In genomic region chr1:86502721-86503430, GRCh38 we compare ENCODE assay signal across 8 cellular contexts. TPM values are rescaled to one million over a fixed set of nuclear protein-coding genes. Genes with fewer than 3 reads are reported as not detected.
DNase-seq lines count a peak whose midpoint lies in the region; ATAC-seq, FAIRE-seq and TF ChIP-seq lines count a peak whose summit lies in the region.

No MANE protein-coding gene starts in this region.

- ATAC-seq in GM18867 (IDR thresholded peaks at IDR 0.05; ENCODE audit: unreplicated experiment), result peak; percentile 28
- no peak for ATAC-seq in HG03108 (IDR thresholded peaks at IDR 0.05; ENCODE audit: unreplicated experiment)

- peak; percentile 88 for FAIRE-seq in keratinocyte (lab: Jason Lieb, UNC)

- H3K9ac ChIP-seq in keratinocyte (ENCODE audit: control insufficient read depth, extremely low read depth, insufficient read depth, low read length), result no peak overlapping the region

- peak overlapping the region; percentile 73 for H3K4me2 ChIP-seq in keratinocyte (ENCODE audit: control insufficient read depth, extremely low read depth, insufficient read depth, low read depth, low read length)

- peak overlapping the region; percentile 42 for H3K4me3 ChIP-seq in Jurkat, Clone E6-1 (ENCODE audit: low read length)
- H3K4me3 ChIP-seq in ascending aorta, result peak overlapping the region; percentile 21 to 31
- peak overlapping the region in 2 of 3 experiments; percentile 23 to 36 for H3K4me3 ChIP-seq in keratinocyte (ENCODE audit: control insufficient read depth in 2 of 3, extremely low read depth in 1 of 3, insufficient read depth in 2 of 3, low read depth in 1 of 3, low read length in 3 of 3)
- peak overlapping the region; percentile 18 for H3K4me3 ChIP-seq in thymus (ENCODE audit: low read length)

- TF ChIP-seq CTCF in ascending aorta (IDR thresholded peaks at IDR 0.05), result no peak
- TF ChIP-seq CTCF in keratinocyte (optimal IDR thresholded peaks at IDR 0.05 in 1 of 3, IDR thresholded peaks at IDR 0.05 in 1 of 3, conservative IDR thresholded peaks at IDR 0.05 in 1 of 3; ENCODE audit: extremely low read depth in 1 of 3, insufficient read depth in 2 of 3, low read length in 3 of 3), result peak; percentile 35 to 57 (median 48)

- H3K27me3 ChIP-seq in ascending aorta (no peaks in the 10 kb centered on the region), keratinocyte (ENCODE audit: control insufficient read depth, extremely low read depth, insufficient read depth, low read length) (no peaks in the 10 kb centered on the region), thymus (ENCODE audit: control insufficient read depth, insufficient read depth) (no peaks in the 10 kb centered on the region)

- intact Hi-C loops in ascending aorta (cut with DNase I), result loop anchor here (2.0 kb wide), 1 partner anchor 122 kb away; no protein-coding TSS in a partner anchor

- peak overlapping the region; percentile 92 for H2AFZ ChIP-seq in keratinocyte (ENCODE audit: control insufficient read depth, low read length)

- WGBS in thymus, result 34% methylated on average over 19 of the region's 19 CpGs

- H3K36me3 ChIP-seq in ascending aorta (no peaks in the 10 kb centered on the region), keratinocyte (ENCODE audit: control insufficient read depth in 2 of 2, extremely low read depth in 1 of 2, insufficient read depth in 2 of 2, low read length in 2 of 2) (no peaks in the 10 kb centered on the region), thymus (ENCODE audit: control insufficient read depth, insufficient read depth) (no peaks in the 10 kb centered on the region)

- H3K27ac ChIP-seq in ascending aorta, result no peak overlapping the region
- H3K27ac ChIP-seq in keratinocyte (ENCODE audit: control insufficient read depth, insufficient read depth, low read length), result no peak overlapping the region
- no peak overlapping the region for H3K27ac ChIP-seq in thymus (ENCODE audit: low read depth)

- H3K79me2 ChIP-seq in keratinocyte (ENCODE audit: control insufficient read depth, insufficient read depth, low read length), result no peaks in the 10 kb centered on the region

- H3K9me1 ChIP-seq in keratinocyte (ENCODE audit: control insufficient read depth, extremely low read depth, insufficient read depth, low read length), result no peaks in the 10 kb centered on the region

- dilution Hi-C loops in keratinocyte (cut with MboI; ENCODE audit: extremely low pct_ligation_motif_present, low sequenced_read_pairs), result loop anchor here (25.0 kb wide), 1 partner anchor 184 kb away; no protein-coding TSS in a partner anchor

- no peaks in the 10 kb centered on the region for H3K4me1 ChIP-seq in ascending aorta
- peaks cover 26% of the 10 kb centered on the region for H3K4me1 ChIP-seq in keratinocyte (ENCODE audit: control insufficient read depth, extremely low read depth, insufficient read depth, low read length)
- peaks cover 7% of the 10 kb centered on the region for H3K4me1 ChIP-seq in thymus (ENCODE audit: control insufficient read depth, insufficient read depth, low read length)

- no peaks in the 10 kb centered on the region for H4K20me1 ChIP-seq in keratinocyte (ENCODE audit: control insufficient read depth, extremely low read depth, insufficient read depth, low read length)

- DNase-seq in Jurkat, Clone E6-1 (ENCODE audit: low read depth, low spot score), result no peak
- DNase-seq in ascending aorta (ENCODE audit: low spot score in 2 of 2) (no peak), keratinocyte (ENCODE audit: low read depth, low spot score) (peak; percentile 42), mesenteric fat pad (ENCODE audit: low spot score) (no peak), cerebellum (ENCODE audit: low spot score) (no peak)

- no peaks in the 10 kb centered on the region for H3K9me3 ChIP-seq in ascending aorta
- no peaks in the 10 kb centered on the region for H3K9me3 ChIP-seq in keratinocyte (ENCODE audit: control insufficient read depth, low read depth, low read length)
- H3K9me3 ChIP-seq in thymus (ENCODE audit: control insufficient read depth), result no peaks in the 10 kb centered on the region

RNA-seq across cellular contexts. Expression of gene CLCA1, which starts 34.1 kb away (rescaled TPM):
- polyA plus RNA-seq in Jurkat, Clone E6-1 (2012; ENCODE audit: insufficient read depth, insufficient read length), result not detected
- total RNA-seq in ascending aorta (not detected), mesenteric fat pad (0.29 TPM), cerebellum (0.54 TPM)
- polyA plus RNA-seq in keratinocyte (0.04 to 0.05 TPM in 2 of 3 replicates, not detected in the other), thymus (0.07 TPM)
- 0.30 TPM for polyA plus RNA-seq in keratinocyte (2011; ENCODE audit: low read depth)
- not detected in 2 replicates for polyA plus RNA-seq in keratinocyte (2011; cell fraction: cytosol; rRNA removed)
- 0.09 TPM in 1 of 2 replicates, not detected in the other for polyA plus RNA-seq in keratinocyte (2011; cell fraction: nucleus; rRNA removed)
- 0.38 TPM in 1 of 2 replicates, not detected in the other for polyA plus RNA-seq in keratinocyte (2012; ENCODE audit: low replicate concordance)
- polyA minus RNA-seq in keratinocyte, result 0.13 TPM in 1 of 3 replicates, not detected in the others
- not detected for polyA minus RNA-seq in keratinocyte (2011; cell fraction: cytosol; rRNA and poly(A)+ RNA removed)
- 0.16 TPM in 1 of 2 replicates, not detected in the other for polyA minus RNA-seq in keratinocyte (2011; cell fraction: nucleus; rRNA and poly(A)+ RNA removed)

RNA-seq across cellular contexts. Expression of gene CLCA4, which starts 44.0 kb away (rescaled TPM):
- not detected for polyA plus RNA-seq in Jurkat, Clone E6-1 (2012; ENCODE audit: insufficient read depth, insufficient read length)
- total RNA-seq in ascending aorta, result not detected
- polyA plus RNA-seq in keratinocyte, result 0.59 to 6.1 TPM (median 1.5 TPM) in 3 replicates
- 0.07 TPM for polyA plus RNA-seq in keratinocyte (2011; ENCODE audit: low read depth)
- 0.39 and 0.96 TPM in 2 replicates for polyA plus RNA-seq in keratinocyte (2011; cell fraction: cytosol; rRNA removed)
- 4.7 and 7.4 TPM in 2 replicates for polyA plus RNA-seq in keratinocyte (2011; cell fraction: nucleus; rRNA removed)
- 0.45 and 0.48 TPM in 2 replicates for polyA plus RNA-seq in keratinocyte (2012; ENCODE audit: low replicate concordance)
- polyA minus RNA-seq in keratinocyte, result 0.67 to 2.9 TPM (median 2.1 TPM) in 3 replicates
- 0.77 TPM for polyA minus RNA-seq in keratinocyte (2011; cell fraction: cytosol; rRNA and poly(A)+ RNA removed)
- polyA minus RNA-seq in keratinocyte (2011; cell fraction: nucleus; rRNA and poly(A)+ RNA removed), result 3.8 and 5.9 TPM in 2 replicates
- polyA plus RNA-seq in thymus, result 0.59 TPM
- total RNA-seq in mesenteric fat pad, result not detected
- not detected for total RNA-seq in cerebellum

Comparison
In these comparisons a context has a peak if more than half of its experiments do, and no peak if none do; other contexts are left out.
1. CTCF ChIP-seq: peak in keratinocyte (3 of 3); none in ascending aorta (0 of 3).
2. Peak in every context shown above with its lines, with median percentiles within 50 percentile points of each other: H3K4me3 ChIP-seq.